In the genomic region with DNA sequence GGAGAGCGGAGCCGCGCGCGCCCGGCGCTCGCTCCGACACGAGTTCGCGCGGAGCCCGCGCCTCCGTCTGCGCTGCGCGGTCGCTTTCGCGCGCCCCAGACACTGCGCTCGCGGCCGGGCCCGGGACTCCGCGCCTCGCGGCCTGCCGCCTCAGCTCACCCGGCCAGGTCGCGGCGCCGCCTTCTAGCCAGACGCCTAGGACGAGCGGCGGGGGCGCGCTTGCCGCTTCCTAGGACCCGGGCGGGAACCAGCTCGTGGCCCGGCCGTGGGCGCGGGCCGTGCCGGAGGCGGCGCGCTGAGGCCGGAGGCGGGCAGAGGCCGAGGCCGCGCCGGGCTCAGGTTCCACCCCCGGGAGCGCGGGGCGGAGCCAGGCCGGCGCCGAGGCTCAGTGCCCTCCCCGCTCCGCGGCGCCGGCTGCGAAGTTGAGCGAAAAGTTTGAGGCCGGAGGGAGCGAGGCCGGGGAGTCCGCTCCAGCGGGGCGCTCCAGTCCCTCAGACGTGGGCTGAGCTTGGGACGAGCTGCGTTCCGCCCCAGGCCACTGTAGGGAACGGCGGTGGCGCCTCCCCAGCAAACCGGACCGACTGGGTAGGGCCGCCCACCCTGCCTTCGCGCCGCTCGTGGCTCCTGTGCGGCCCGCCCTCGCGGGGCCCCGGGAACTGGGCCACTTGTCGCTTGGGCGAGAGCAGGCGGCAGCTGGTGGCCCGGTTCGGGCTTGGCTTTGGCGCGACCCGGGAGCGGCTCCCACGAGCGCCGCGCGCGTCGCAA, we compare ENCODE assay signal across 7 cellular contexts.
DNase-seq lines count a peak whose midpoint lies in the region; ATAC-seq and TF ChIP-seq lines count a peak whose summit lies in the region.

A gene with protein sequence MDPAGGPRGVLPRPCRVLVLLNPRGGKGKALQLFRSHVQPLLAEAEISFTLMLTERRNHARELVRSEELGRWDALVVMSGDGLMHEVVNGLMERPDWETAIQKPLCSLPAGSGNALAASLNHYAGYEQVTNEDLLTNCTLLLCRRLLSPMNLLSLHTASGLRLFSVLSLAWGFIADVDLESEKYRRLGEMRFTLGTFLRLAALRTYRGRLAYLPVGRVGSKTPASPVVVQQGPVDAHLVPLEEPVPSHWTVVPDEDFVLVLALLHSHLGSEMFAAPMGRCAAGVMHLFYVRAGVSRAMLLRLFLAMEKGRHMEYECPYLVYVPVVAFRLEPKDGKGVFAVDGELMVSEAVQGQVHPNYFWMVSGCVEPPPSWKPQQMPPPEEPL (plus strand): TSS at position 388 of the 765 bp plus-strand sequence. CDS start 1,036 bp downstream, outside the sequence.

- peak within 1 kb of the TSS; percentile 21 for H3K27ac ChIP-seq in muscle layer of duodenum (ENCODE audit: low read length)

- H3K4me1 ChIP-seq in muscle layer of duodenum (ENCODE audit: control insufficient read depth in 1 of 2, insufficient read depth in 2 of 2, low read length in 2 of 2), result peaks cover 0 to 34% of the 10 kb centered on the region in 2 donors

- H3K4me3 ChIP-seq in muscle layer of duodenum (ENCODE audit: low read depth in 1 of 2, low read length in 2 of 2), result peak within 1 kb of the TSS; percentile 59 to 73

- peaks cover 5% of the 10 kb centered on the region for H3K27me3 ChIP-seq in muscle layer of duodenum (ENCODE audit: low read depth, low read length)

- H3K36me3 ChIP-seq in muscle layer of duodenum (ENCODE audit: control insufficient read depth in 1 of 2, insufficient read depth in 2 of 2, low read length in 2 of 2), result peaks cover 0 to 10% of the 10 kb centered on the region in 2 donors

- ATAC-seq in GM18505 (IDR thresholded peaks at IDR 0.05; ENCODE audit: unreplicated experiment) (peak; percentile 53), HG02763 (IDR thresholded peaks at IDR 0.05; ENCODE audit: unreplicated experiment) (peak; percentile 55)

- no peaks in the 10 kb centered on the region for H3K9me3 ChIP-seq in muscle layer of duodenum (ENCODE audit: control insufficient read depth in 1 of 2, low read length in 2 of 2)

- peak; percentile 82 for DNase-seq in NCI-H69 (lab: John Stamatoyannopoulos, UW)
- DNase-seq in activated T-cell treated with anti-CD3 and anti-CD28 coated beads for 24 hours (ENCODE audit: low read depth), result peak; percentile 60
- peak; percentile 85 to 91 for DNase-seq in erythroblast (lab: John Stamatoyannopoulos, UW)
- DNase-seq in stimulated activated naive CD4-positive, alpha-beta T cell (lab: John Stamatoyannopoulos, UW), result peak in 5 of 6 experiments; percentile 10 to 67 (median 44)

- TF ChIP-seq POLR2A in GM18505 (IDR thresholded peaks at IDR 0.05; ENCODE audit: borderline replicate concordance, extremely low read depth, insufficient read depth, insufficient read length) (no peak), erythroblast (IDR thresholded peaks at IDR 0.05; ENCODE audit: low read length) (peak; percentile 71)

Comparison
In these comparisons a context has a peak if more than half of its experiments do, and no peak if none do; other contexts are left out.
1. Peak in every context shown above with its lines: DNase-seq, ATAC-seq, H3K4me3 ChIP-seq and H3K27ac ChIP-seq.